Comparison of ENCODE assay signal across 8 cellular contexts in genomic region chr3:185586644-185586964, GRCh38. TPM values are rescaled to one million over a fixed set of nuclear protein-coding genes. Genes with fewer than 3 reads are reported as not detected.
A peak's percentile ranks its signal among the peaks of the same experiment; 100 is the strongest.
DNase-seq lines count a peak whose midpoint lies in the region; ATAC-seq, FAIRE-seq and TF ChIP-seq lines count a peak whose summit lies in the region.

No MANE protein-coding gene starts in this region.

- peak overlapping the region; percentile 91 for H3K4me3 Mint-ChIP-seq in activated CD8-positive, alpha-beta T cell treated with anti-CD3 and anti-CD28 coated beads for 36 hours
- peak overlapping the region; percentile 78 for H3K4me3 Mint-ChIP-seq in stimulated activated memory B cell treated with anti-CD40 and anti-IgM and Interleukin-4, amounts not matched to agents 10 μg/mL and 1 μg/mL and 100 μg/mL, for 72 hours

- H3K9me3 Mint-ChIP-seq in activated CD8-positive, alpha-beta T cell treated with anti-CD3 and anti-CD28 coated beads for 36 hours: no peaks in the 10 kb centered on the region
- H3K9me3 Mint-ChIP-seq in stimulated activated memory B cell treated with anti-CD40 and anti-IgM and Interleukin-4, amounts not matched to agents 10 μg/mL and 1 μg/mL and 100 μg/mL, for 72 hours: no peaks in the 10 kb centered on the region

- ATAC-seq in Right ventricle myocardium inferior (no peak), HG03469 (IDR thresholded peaks at IDR 0.05; ENCODE audit: unreplicated experiment) (no peak), GM21390 (IDR thresholded peaks at IDR 0.05; ENCODE audit: unreplicated experiment) (no peak)
- ATAC-seq in activated CD8-positive, alpha-beta T cell treated with anti-CD3 and anti-CD28 coated beads for 36 hours: no peak
- no peak for ATAC-seq in stimulated activated memory B cell treated with anti-CD40 and anti-IgM and Interleukin-4, amounts not matched to agents 10 μg/mL and 1 μg/mL and 100 μg/mL, for 72 hours

- peaks cover 29% of the 10 kb centered on the region for H3K4me1 Mint-ChIP-seq in activated CD8-positive, alpha-beta T cell treated with anti-CD3 and anti-CD28 coated beads for 36 hours (ENCODE audit: low read depth)
- H3K4me1 Mint-ChIP-seq in stimulated activated memory B cell treated with anti-CD40 and anti-IgM and Interleukin-4, amounts not matched to agents 10 μg/mL and 1 μg/mL and 100 μg/mL, for 72 hours: peaks cover 25% of the 10 kb centered on the region

- H3K36me3 ChIP-seq in cardiac muscle cell (no peaks in the 10 kb centered on the region), iPS-15b (ENCODE audit: control insufficient read depth, insufficient read depth, low read length) (peaks cover 4% of the 10 kb centered on the region)

- H3K9me3 ChIP-seq in cardiac muscle cell (ENCODE audit: low read depth) (no peaks in the 10 kb centered on the region), iPS-15b (ENCODE audit: control insufficient read depth, insufficient read depth, low read length) (no peaks in the 10 kb centered on the region)

- H3K9ac ChIP-seq in iPS-15b (ENCODE audit: low read depth, low read length): peak overlapping the region; percentile 28

- intact Hi-C loops in Right ventricle myocardium inferior (cut with DNase I): loop anchor here (2.0 kb wide), 1 partner anchor 88 kb away; the partner anchor contains the start of gene TMEM41A
- intact Hi-C loops in activated CD8-positive, alpha-beta T cell treated with anti-CD3 and anti-CD28 coated beads for 36 hours (cut with micrococcal nuclease): no loop called here

- H3K4me1 ChIP-seq in cardiac muscle cell (ENCODE audit: low read depth): peaks cover 4% of the 10 kb centered on the region
- peaks cover 1% of the 10 kb centered on the region for H3K4me1 ChIP-seq in iPS-15b (ENCODE audit: control insufficient read depth, insufficient read depth, low read length)

- DNase-seq in cardiac muscle cell (ENCODE audit: low read depth in 1 of 2, low spot score in 1 of 2) (no peak), Right ventricle myocardium inferior (ENCODE audit: missing footprints) (no peak), HTR-8/SVneo (ENCODE audit: insufficient read length, low spot score) (no peak)
- no peak for DNase-seq in activated CD8-positive, alpha-beta T cell treated with anti-CD3 and anti-CD28 coated beads for 36 hours

- no peak for FAIRE-seq in HTR-8/SVneo (lab: Jason Lieb, UNC)

- no peaks in the 10 kb centered on the region for H3K27me3 Mint-ChIP-seq in activated CD8-positive, alpha-beta T cell treated with anti-CD3 and anti-CD28 coated beads for 36 hours
- H3K27me3 Mint-ChIP-seq in stimulated activated memory B cell treated with anti-CD40 and anti-IgM and Interleukin-4, amounts not matched to agents 10 μg/mL and 1 μg/mL and 100 μg/mL, for 72 hours: no peaks in the 10 kb centered on the region

- TF ChIP-seq CTCF in cardiac muscle cell (IDR thresholded peaks at IDR 0.05; ENCODE audit: low read depth, low read length): no peak
- no peak for TF ChIP-seq CTCF in activated CD8-positive, alpha-beta T cell treated with anti-CD3 and anti-CD28 coated beads for 36 hours (IDR thresholded peaks at IDR 0.05)

- H3K27ac Mint-ChIP-seq in activated CD8-positive, alpha-beta T cell treated with anti-CD3 and anti-CD28 coated beads for 36 hours: peak overlapping the region; percentile 97
- peak overlapping the region; percentile 75 for H3K27ac Mint-ChIP-seq in stimulated activated memory B cell treated with anti-CD40 and anti-IgM and Interleukin-4, amounts not matched to agents 10 μg/mL and 1 μg/mL and 100 μg/mL, for 72 hours

- H3K36me3 Mint-ChIP-seq in activated CD8-positive, alpha-beta T cell treated with anti-CD3 and anti-CD28 coated beads for 36 hours (ENCODE audit: low read depth): peaks cover 6% of the 10 kb centered on the region
- no peaks in the 10 kb centered on the region for H3K36me3 Mint-ChIP-seq in stimulated activated memory B cell treated with anti-CD40 and anti-IgM and Interleukin-4, amounts not matched to agents 10 μg/mL and 1 μg/mL and 100 μg/mL, for 72 hours

- POLR2A ChIA-PET in activated CD8-positive, alpha-beta T cell treated with anti-CD3 and anti-CD28 coated beads for 36 hours (lab: Charles Lee): interaction anchor here (0.7 to 2.2 kb wide), 6 partner anchors 11 to 442 kb away, joined by 3 to 11 read pairs (median 3); partner anchors contain the start of gene TMEM41A

- peak overlapping the region; percentile 64 for H3K4me3 ChIP-seq in cardiac muscle cell
- H3K4me3 ChIP-seq in iPS-15b (ENCODE audit: low read depth, low read length): peak overlapping the region; percentile 87

- CTCF ChIA-PET in activated CD8-positive, alpha-beta T cell treated with anti-CD3 and anti-CD28 coated beads for 36 hours (lab: Charles Lee): interaction anchor here (0.6 to 4.7 kb wide), 5 partner anchors 10 to 124 kb away, joined by 3 to 32 read pairs (median 6); no protein-coding TSS in a partner anchor

- peak overlapping the region; percentile 95 for H3K27ac ChIP-seq in cardiac muscle cell

- H3K27me3 ChIP-seq in cardiac muscle cell: no peaks in the 10 kb centered on the region
- no peaks in the 10 kb centered on the region for H3K27me3 ChIP-seq in iPS-15b (ENCODE audit: control insufficient read depth, insufficient read depth, low read length)

RNA-seq across cellular contexts. Expression of gene SENP2, which starts 0.5 kb away (rescaled TPM):
- total RNA-seq in cardiac muscle cell: 23.7 and 53.6 TPM in 2 replicates
- polyA plus RNA-seq in cardiac muscle cell: 26.9 and 37.7 TPM in 2 replicates
- total RNA-seq in Right ventricle myocardium inferior: 25.1 TPM
- total RNA-seq in activated CD8-positive, alpha-beta T cell treated with anti-CD3 and anti-CD28 coated beads for 36 hours: 10 to 100 TPM; 22.5 to 28.4 TPM

RNA-seq across cellular contexts. Expression of gene LIPH, which starts 34.2 kb away (rescaled TPM):
- 1.1 and 2.3 TPM in 2 replicates for total RNA-seq in cardiac muscle cell
- 0.40 and 1.5 TPM in 2 replicates for polyA plus RNA-seq in cardiac muscle cell
- total RNA-seq in Right ventricle myocardium inferior: 0.22 TPM
- not detected for total RNA-seq in activated CD8-positive, alpha-beta T cell treated with anti-CD3 and anti-CD28 coated beads for 36 hours
